In the genomic region with DNA sequence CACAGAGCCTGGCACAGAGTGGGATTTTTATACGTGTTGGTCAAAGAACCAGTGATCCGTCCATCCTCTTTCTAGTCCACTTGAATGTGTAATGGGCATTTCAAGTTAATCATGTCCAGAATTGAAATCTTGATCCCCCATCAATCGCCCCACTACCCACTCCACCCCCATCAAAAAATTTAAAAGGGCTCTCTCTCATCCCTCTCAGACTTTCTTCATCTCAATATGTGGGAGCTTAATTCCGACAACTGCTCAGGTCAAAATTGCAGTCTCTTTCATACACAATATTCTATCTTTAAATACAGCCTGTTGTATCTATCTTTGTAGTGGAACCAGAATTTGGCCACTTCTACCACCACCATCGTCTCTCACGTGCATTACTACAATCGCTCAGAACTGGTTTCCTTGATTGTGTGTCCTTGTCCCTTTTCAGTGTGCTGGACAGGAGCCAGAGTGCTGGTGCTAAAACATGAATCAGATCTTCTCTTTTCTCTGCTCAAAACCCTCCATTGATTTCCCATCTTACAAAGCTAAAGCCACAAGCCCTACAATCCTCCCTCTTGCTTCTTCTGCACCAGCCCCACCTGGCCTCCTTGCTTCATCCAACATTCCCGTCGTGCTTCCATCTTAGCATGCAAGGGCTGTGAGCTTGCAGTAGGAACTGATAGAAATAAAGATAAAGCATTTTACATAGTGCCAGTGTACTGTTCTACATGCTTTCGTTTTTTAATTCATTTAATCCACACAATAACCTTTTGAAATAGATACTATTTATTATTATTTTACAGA, we compare ENCODE assay signal across 8 cellular contexts. TPM values are rescaled to one million over a fixed set of nuclear protein-coding genes. Genes with fewer than 3 reads are reported as not detected.
DNase-seq lines count a peak whose midpoint lies in the region; ATAC-seq, FAIRE-seq and TF ChIP-seq lines count a peak whose summit lies in the region.

No MANE protein-coding gene starts in this region.

- no peak overlapping the region for H2AK5ac ChIP-seq in mesendoderm (ENCODE audit: low read length)

- H3K36me3 Mint-ChIP-seq in activated naive CD8-positive, alpha-beta T cell treated with anti-CD3 and anti-CD28 coated beads for 36 hours, result no peaks in the 10 kb centered on the region

- POLR2A ChIA-PET in HepG2 (lab: Yijun Ruan, JAX), result interaction anchor here (0.6 to 1.8 kb wide), 8 partner anchors 10 to 96 kb away, joined by 3 to 17 read pairs (median 4); a partner anchor contains a TSS

- peak overlapping the region; percentile 80 for H2AFZ ChIP-seq in HepG2 (ENCODE audit: low read length)

- no peak overlapping the region for H2BK120ac ChIP-seq in mesendoderm (ENCODE audit: low read depth, low read length)

- peak overlapping the region; percentile 85 for H3K4me3 Mint-ChIP-seq in activated naive CD8-positive, alpha-beta T cell treated with anti-CD3 and anti-CD28 coated beads for 36 hours

- WGBS in HepG2 (ENCODE audit: low lambda C conversion rate), result 32% methylated on average over 10 of the region's 10 CpGs
- 68% methylated on average over 10 of the region's 10 CpGs for WGBS in right lobe of liver (ENCODE audit: insufficient coverage, low coverage, low lambda C conversion rate, missing lambda C conversion rate)
- no CpG with 5 or more reads among the region's 10 CpGs for WGBS in mesendoderm (ENCODE audit: extremely low coverage, insufficient coverage, low lambda C conversion rate)

- H3K4me2 ChIP-seq in HepG2 (ENCODE audit: low read depth, low read length) (peak overlapping the region; percentile 91), mesendoderm (ENCODE audit: low read length) (no peak overlapping the region)

- H2BK5ac ChIP-seq in mesendoderm (ENCODE audit: low read length), result no peak overlapping the region

- H3K36me3 ChIP-seq in HepG2 (replicated peaks in 1 of 2; ENCODE audit: control insufficient read depth in 1 of 2, insufficient read depth in 2 of 2, low read length in 2 of 2) (no peaks in the 10 kb centered on the region), right lobe of liver (no peaks in the 10 kb centered on the region), mesendoderm (ENCODE audit: control insufficient read depth, insufficient read depth, low read length) (no peaks in the 10 kb centered on the region)

- H4K5ac ChIP-seq in mesendoderm (ENCODE audit: low read length), result no peak overlapping the region

- no peak overlapping the region for H4K8ac ChIP-seq in mesendoderm (ENCODE audit: low read depth, low read length)

- TF ChIP-seq POLR2A in HepG2 (IDR thresholded peaks at IDR 0.05; ENCODE audit: insufficient read depth in 1 of 2, low read depth in 2 of 2, low read length in 2 of 2) (no peak), right lobe of liver (IDR thresholded peaks at IDR 0.05) (no peak)

- H3K27ac ChIP-seq in HepG2 (ENCODE audit: extremely low read length, insufficient read depth, low read length), result no peak overlapping the region
- H3K27ac ChIP-seq in right lobe of liver, result no peak overlapping the region
- H3K27ac ChIP-seq in mesendoderm (ENCODE audit: low read depth, low read length), result no peak overlapping the region

- no peak overlapping the region for H3K18ac ChIP-seq in mesendoderm (ENCODE audit: low read length)

- H3K56ac ChIP-seq in mesendoderm (ENCODE audit: low read length), result no peak overlapping the region

- H3K9ac ChIP-seq in HepG2 (ENCODE audit: insufficient read depth, low read depth, low read length) (peak overlapping the region; percentile 61), mesendoderm (ENCODE audit: low read length) (peak overlapping the region; percentile 62)

- no peak for TF ChIP-seq CTCF in HepG2 (CRISPR knock-in tag; IDR thresholded peaks at IDR 0.05)
- TF ChIP-seq CTCF in right lobe of liver (IDR thresholded peaks at IDR 0.05), result no peak
- TF ChIP-seq CTCF in GM10266 (IDR thresholded peaks at IDR 0.05; ENCODE audit: control insufficient read depth, insufficient read depth, low read depth, missing control alignments), result no peak

- peak overlapping the region; percentile 73 for H3K27ac Mint-ChIP-seq in activated naive CD8-positive, alpha-beta T cell treated with anti-CD3 and anti-CD28 coated beads for 36 hours

- in situ Hi-C loops in HepG2 (cut with HindIII; ENCODE audit: extremely low pct_ligation_motif_present, low pct_unique_long_range_greater_than_20kb), result no loop called here

- no peak for DNase-seq in HepG2 (ENCODE audit: low spot score)
- DNase-seq in right lobe of liver, result no peak
- no peak for DNase-seq in activated naive CD8-positive, alpha-beta T cell treated with anti-CD3 and anti-CD28 coated beads for 36 hours
- DNase-seq in mesendoderm, result no peak
- no peak for DNase-seq in NCI-H2107 (lab: John Stamatoyannopoulos, UW)
- no peak for DNase-seq in GM10266 (ENCODE audit: extremely low spot score)
- no peak for DNase-seq in DMS53 treated with DMSO at 0.1 percent for 48 hours (lab: John Stamatoyannopoulos, UW; ENCODE audit: unreplicated experiment)
- no peak for DNase-seq in NCI-H1930 (lab: John Stamatoyannopoulos, UW)

- H3K23ac ChIP-seq in mesendoderm (ENCODE audit: low read length), result no peak overlapping the region

- H2BK15ac ChIP-seq in mesendoderm (replicated peaks; ENCODE audit: low read depth), result no peak overlapping the region

- H3K79me2 ChIP-seq in HepG2 (ENCODE audit: insufficient read depth, low read length) (no peaks in the 10 kb centered on the region), mesendoderm (ENCODE audit: control insufficient read depth, insufficient read depth, low read length) (no peaks in the 10 kb centered on the region)

- no peak for ATAC-seq in HepG2
- no peak for ATAC-seq in right lobe of liver

- no peak overlapping the region for H3K4ac ChIP-seq in mesendoderm (ENCODE audit: low read depth, low read length)

- H3K27me3 Mint-ChIP-seq in activated naive CD8-positive, alpha-beta T cell treated with anti-CD3 and anti-CD28 coated beads for 36 hours, result peaks cover 7% of the 10 kb centered on the region

- H4K20me1 ChIP-seq in HepG2 (ENCODE audit: insufficient read depth, low read length), result no peaks in the 10 kb centered on the region

- H3K4me1 ChIP-seq in HepG2 (ENCODE audit: insufficient read depth, low read length) (peaks cover 28% of the 10 kb centered on the region), right lobe of liver (peaks cover 0 to 9% (median 0%) of the 10 kb centered on the region in 4 donors), mesendoderm (ENCODE audit: control insufficient read depth, low read depth, low read length) (no peaks in the 10 kb centered on the region)

- intact Hi-C loops in HepG2 (cut with micrococcal nuclease; ENCODE audit: unreplicated experiment), result loop anchor here (1.0 to 2.0 kb wide), 2 partner anchors 33 to 69 kb away; no protein-coding TSS in a partner anchor
- intact Hi-C loops in right lobe of liver (cut with DNase I), result no loop called here

- H3K4me1 Mint-ChIP-seq in activated naive CD8-positive, alpha-beta T cell treated with anti-CD3 and anti-CD28 coated beads for 36 hours, result peaks cover 29% of the 10 kb centered on the region

- H3K27me3 ChIP-seq in HepG2 (ENCODE audit: control insufficient read depth in 1 of 2, insufficient read depth in 2 of 2, low read length in 2 of 2), result no peaks in the 10 kb centered on the region
- no peaks in the 10 kb centered on the region for H3K27me3 ChIP-seq in right lobe of liver
- H3K27me3 ChIP-seq in mesendoderm (ENCODE audit: insufficient read depth, low read length, poor library complexity), result no peaks in the 10 kb centered on the region

- CTCF ChIA-PET in HepG2 (lab: Yijun Ruan, JAX; ENCODE audit: low intra/inter-chr PET ratio, low total read pairs), result no interaction called here

- H3K9me3 ChIP-seq in HepG2 (ENCODE audit: low read length) (no peaks in the 10 kb centered on the region), right lobe of liver (no peaks in the 10 kb centered on the region)

- no TSS peak for BruUV-seq in HepG2 (replicated peaks; lab: Mats Ljungman, UMichigan)

- TF ChIP-seq EP300 in HepG2 (IDR thresholded peaks at IDR 0.05; ENCODE audit: low read depth in 2 of 2, low read length in 2 of 2) (no peak), HepG2 (CRISPR knock-in tag; IDR thresholded peaks at IDR 0.05; ENCODE audit: borderline replicate concordance) (no peak)

- no peaks in the 10 kb centered on the region for H3K79me1 ChIP-seq in mesendoderm (ENCODE audit: low read length)

- FAIRE-seq in HepG2 (lab: Jason Lieb, UNC), result no peak

- no peaks in the 10 kb centered on the region for H3K9me3 Mint-ChIP-seq in activated naive CD8-positive, alpha-beta T cell treated with anti-CD3 and anti-CD28 coated beads for 36 hours

- H3K4me3 ChIP-seq in HepG2 (replicated peaks in 1 of 3; ENCODE audit: insufficient read depth in 1 of 3, low read depth in 2 of 3, low read length in 3 of 3) (peak overlapping the region; percentile 73 to 89 (median 82)), right lobe of liver (peak overlapping the region in 1 of 3 donors; percentile 95), mesendoderm (ENCODE audit: low read length) (no peak overlapping the region)

- TF ChIP-seq RAD21 in HepG2 (CRISPR knock-in tag; IDR thresholded peaks at IDR 0.05), result no peak

RNA-seq across cellular contexts. Expression of a gene that starts 0.8 kb away (rescaled TPM):
- total RNA-seq in HepG2 (2016; rRNA removed; fragmentation: Illumina TruSeq; extraction: Trizol) (8.4 and 11.3 TPM in 2 replicates), right lobe of liver (1 to 10 TPM; 1.3 to 4.2 (median 2.1) TPM)
- total RNA-seq in HepG2 (2016; cell fraction: cytosol; rRNA removed; fragmentation: Illumina TruSeq; extraction: Trizol; ENCODE audit: low read depth), result 2.8 and 3.1 TPM in 2 replicates
- 7.5 and 11.1 TPM in 2 replicates for total RNA-seq in HepG2 (2016; cell fraction: insoluble cytoplasmic fraction; rRNA removed; fragmentation: Illumina TruSeq; extraction: Trizol)
- 1.5 and 2.4 TPM in 2 replicates for total RNA-seq in HepG2 (2016; cell fraction: membrane; rRNA removed; fragmentation: Illumina TruSeq; extraction: Trizol)
- 7.2 and 8.7 TPM in 2 replicates for total RNA-seq in HepG2 (2016; cell fraction: nucleus; rRNA removed; fragmentation: Illumina TruSeq; extraction: Trizol)
- polyA plus RNA-seq in HepG2 (2011; rRNA removed), result 2.3 TPM in 2 replicates
- 0.91 and 1.5 TPM in 2 replicates for polyA plus RNA-seq in HepG2 (2011; cell fraction: cytosol; rRNA removed)
- 2.0 and 3.9 TPM in 2 replicates for polyA plus RNA-seq in HepG2 (2011; cell fraction: nucleus; rRNA removed)
- 3.5 and 4.3 TPM in 2 replicates for polyA plus RNA-seq in HepG2 (2012)
- 0.07 and 0.16 TPM in 2 replicates for polyA plus RNA-seq in HepG2 (2016; cell fraction: cytosol; fragmentation: Illumina TruSeq; extraction: Trizol; ENCODE audit: low read depth)
- 5.7 and 6.8 TPM in 2 replicates for polyA plus RNA-seq in HepG2 (2016; cell fraction: insoluble cytoplasmic fraction; fragmentation: Illumina TruSeq; extraction: Trizol; ENCODE audit: low read depth)
- 0.19 and 0.44 TPM in 2 replicates for polyA plus RNA-seq in HepG2 (2016; cell fraction: membrane; fragmentation: Illumina TruSeq; extraction: Trizol; ENCODE audit: low read depth)
- polyA plus RNA-seq in HepG2 (2016; cell fraction: nucleus; fragmentation: Illumina TruSeq; extraction: Trizol; ENCODE audit: insufficient read depth, low read depth), result 7.8 and 14.1 TPM in 2 replicates
- polyA minus RNA-seq in HepG2 (2011; rRNA and poly(A)+ RNA removed; ENCODE audit: low replicate concordance), result 0.86 and 1.3 TPM in 2 replicates
- polyA minus RNA-seq in HepG2 (2011; cell fraction: cytosol; rRNA and poly(A)+ RNA removed), result 1.4 and 4.2 TPM in 2 replicates
- 9.7 TPM in 2 replicates for polyA minus RNA-seq in HepG2 (2011; cell fraction: nucleus; rRNA and poly(A)+ RNA removed)
- total RNA-seq in activated naive CD8-positive, alpha-beta T cell treated with anti-CD3 and anti-CD28 coated beads for 36 hours, result 10 to 100 TPM; 10.7 to 11.1 TPM
- polyA plus RNA-seq in mesendoderm (2013, experiment 1 of 2), result 7.3 TPM
- 6.7 TPM for polyA plus RNA-seq in mesendoderm (2013, experiment 2 of 2)

RNA-seq across cellular contexts. Expression of a gene that starts 9.1 kb away (rescaled TPM):
- total RNA-seq in HepG2 (2016; rRNA removed; fragmentation: Illumina TruSeq; extraction: Trizol) (not detected in 2 replicates), right lobe of liver (under 1 TPM in 1 of 6 experiments, not detected in 5; 0.11 TPM)
- not detected in 2 replicates for total RNA-seq in HepG2 (2016; cell fraction: cytosol; rRNA removed; fragmentation: Illumina TruSeq; extraction: Trizol; ENCODE audit: low read depth)
- not detected in 2 replicates for total RNA-seq in HepG2 (2016; cell fraction: insoluble cytoplasmic fraction; rRNA removed; fragmentation: Illumina TruSeq; extraction: Trizol)
- not detected in 2 replicates for total RNA-seq in HepG2 (2016; cell fraction: membrane; rRNA removed; fragmentation: Illumina TruSeq; extraction: Trizol)
- not detected in 2 replicates for total RNA-seq in HepG2 (2016; cell fraction: nucleus; rRNA removed; fragmentation: Illumina TruSeq; extraction: Trizol)
- polyA plus RNA-seq in HepG2 (2011; rRNA removed), result 0.03 TPM in 1 of 2 replicates, not detected in the other
- polyA plus RNA-seq in HepG2 (2011; cell fraction: cytosol; rRNA removed), result not detected in 2 replicates
- not detected in 2 replicates for polyA plus RNA-seq in HepG2 (2011; cell fraction: nucleus; rRNA removed)
- 0.86 and 1.2 TPM in 2 replicates for polyA plus RNA-seq in HepG2 (2012)
- polyA plus RNA-seq in HepG2 (2016; cell fraction: cytosol; fragmentation: Illumina TruSeq; extraction: Trizol; ENCODE audit: low read depth), result not detected in 2 replicates
- polyA plus RNA-seq in HepG2 (2016; cell fraction: insoluble cytoplasmic fraction; fragmentation: Illumina TruSeq; extraction: Trizol; ENCODE audit: low read depth), result not detected in 2 replicates
- not detected in 2 replicates for polyA plus RNA-seq in HepG2 (2016; cell fraction: membrane; fragmentation: Illumina TruSeq; extraction: Trizol; ENCODE audit: low read depth)
- polyA plus RNA-seq in HepG2 (2016; cell fraction: nucleus; fragmentation: Illumina TruSeq; extraction: Trizol; ENCODE audit: insufficient read depth, low read depth), result not detected in 2 replicates
- not detected in 2 replicates for polyA minus RNA-seq in HepG2 (2011; rRNA and poly(A)+ RNA removed; ENCODE audit: low replicate concordance)
- not detected in 2 replicates for polyA minus RNA-seq in HepG2 (2011; cell fraction: cytosol; rRNA and poly(A)+ RNA removed)
- not detected in 2 replicates for polyA minus RNA-seq in HepG2 (2011; cell fraction: nucleus; rRNA and poly(A)+ RNA removed)
- 1 to 10 TPM; 6.9 to 8.4 TPM for total RNA-seq in activated naive CD8-positive, alpha-beta T cell treated with anti-CD3 and anti-CD28 coated beads for 36 hours
- polyA plus RNA-seq in mesendoderm (2013, experiment 1 of 2), result 0.34 TPM
- polyA plus RNA-seq in mesendoderm (2013, experiment 2 of 2), result 0.45 TPM

RNA-seq across cellular contexts. Expression of a gene that starts 38.9 kb away (rescaled TPM):
- total RNA-seq in HepG2 (2016; rRNA removed; fragmentation: Illumina TruSeq; extraction: Trizol) (49.9 and 50.7 TPM in 2 replicates), right lobe of liver (10 to 100 TPM in 5 of 6 experiments, 1 to 10 TPM in 1; 8.0 to 15.9 (median 13.3) TPM)
- 13.3 and 15.3 TPM in 2 replicates for total RNA-seq in HepG2 (2016; cell fraction: cytosol; rRNA removed; fragmentation: Illumina TruSeq; extraction: Trizol; ENCODE audit: low read depth)
- 44.4 and 46.1 TPM in 2 replicates for total RNA-seq in HepG2 (2016; cell fraction: insoluble cytoplasmic fraction; rRNA removed; fragmentation: Illumina TruSeq; extraction: Trizol)
- total RNA-seq in HepG2 (2016; cell fraction: membrane; rRNA removed; fragmentation: Illumina TruSeq; extraction: Trizol), result 36.1 and 39.7 TPM in 2 replicates
- total RNA-seq in HepG2 (2016; cell fraction: nucleus; rRNA removed; fragmentation: Illumina TruSeq; extraction: Trizol), result 44.2 and 49.8 TPM in 2 replicates
- 41.4 and 52.4 TPM in 2 replicates for polyA plus RNA-seq in HepG2 (2011; rRNA removed)
- 28.0 and 28.2 TPM in 2 replicates for polyA plus RNA-seq in HepG2 (2011; cell fraction: cytosol; rRNA removed)
- polyA plus RNA-seq in HepG2 (2011; cell fraction: nucleus; rRNA removed), result 111 and 114 TPM in 2 replicates
- polyA plus RNA-seq in HepG2 (2012), result 25.3 and 37.5 TPM in 2 replicates
- 13.8 and 15.1 TPM in 2 replicates for polyA plus RNA-seq in HepG2 (2016; cell fraction: cytosol; fragmentation: Illumina TruSeq; extraction: Trizol; ENCODE audit: low read depth)
- polyA plus RNA-seq in HepG2 (2016; cell fraction: insoluble cytoplasmic fraction; fragmentation: Illumina TruSeq; extraction: Trizol; ENCODE audit: low read depth), result 42.4 and 53.4 TPM in 2 replicates
- polyA plus RNA-seq in HepG2 (2016; cell fraction: membrane; fragmentation: Illumina TruSeq; extraction: Trizol; ENCODE audit: low read depth), result 26.2 and 28.3 TPM in 2 replicates
- polyA plus RNA-seq in HepG2 (2016; cell fraction: nucleus; fragmentation: Illumina TruSeq; extraction: Trizol; ENCODE audit: insufficient read depth, low read depth), result 65.8 and 78.0 TPM in 2 replicates
- 18.7 and 34.8 TPM in 2 replicates for polyA minus RNA-seq in HepG2 (2011; rRNA and poly(A)+ RNA removed; ENCODE audit: low replicate concordance)
- polyA minus RNA-seq in HepG2 (2011; cell fraction: cytosol; rRNA and poly(A)+ RNA removed), result 17.4 TPM in 2 replicates
- 40.3 and 47.5 TPM in 2 replicates for polyA minus RNA-seq in HepG2 (2011; cell fraction: nucleus; rRNA and poly(A)+ RNA removed)
- total RNA-seq in activated naive CD8-positive, alpha-beta T cell treated with anti-CD3 and anti-CD28 coated beads for 36 hours, result 10 to 100 TPM; 21.2 to 22.2 TPM
- polyA plus RNA-seq in mesendoderm (2013, experiment 1 of 2), result 13.7 TPM
- 14.3 TPM for polyA plus RNA-seq in mesendoderm (2013, experiment 2 of 2)
